ENCODE assay signal across 29 cellular contexts in genomic region chr6:6470112-6470511, GRCh38.
"Had no signal": no experiment of that assay in that cellular context is flagged by ENCODE, and none has a peak within 500 bp of the region (broad histone marks: within the 10 kb centered on the region; RNA-seq: fewer than 3 reads in every experiment).

No MANE protein-coding gene starts in this region.

- H3K4me1 Mint-ChIP-seq: activated CD4-positive, alpha-beta T cell treated with anti-CD3 and anti-CD28 coated beads for 36 hours; activated CD8-positive, alpha-beta memory T cell treated with anti-CD3 and anti-CD28 coated beads, Interleukin-2, amount 10 ng/mL, durations not matched to agents 7 days and 5 days; immature natural killer cell had no signal

- H3K27me3 ChIP-seq: body of pancreas, cardiac muscle cell, gastroesophageal sphincter, ovary, uterus had no signal

- H3K27me3 Mint-ChIP-seq: activated naive CD8-positive, alpha-beta T cell had no signal

- H3K4me1 ChIP-seq: body of pancreas, gastroesophageal sphincter, uterus had no signal

- H3K27ac Mint-ChIP-seq: activated CD4-positive, alpha-beta T cell treated with anti-CD3 and anti-CD28 coated beads for 36 hours; activated CD8-positive, alpha-beta memory T cell treated with anti-CD3 and anti-CD28 coated beads, Interleukin-2, amount 10 ng/mL, durations not matched to agents 7 days and 5 days; activated CD8-positive, alpha-beta T cell treated with anti-CD3 and anti-CD28 coated beads, Interleukin-2, amount 10 ng/mL, durations not matched to agents 7 days and 5 days; activated naive CD8-positive, alpha-beta T cell; activated T-cell treated with anti-CD3 and anti-CD28 coated beads, Interleukin-2, amount 50 U/mL, for 72 hours; immature natural killer cell; progenitor cell of endocrine pancreas; stimulated activated naive CD8-positive, alpha-beta T cell treated with anti-CD3 and anti-CD28 coated beads, Interleukin-15, amount 100 ng/mL, for 72 hours; T-helper 2 cell treated with Interferon-gamma antibody and Interleukin-4, amounts not matched to agents 5 μg/mL and 100 μg/mL, for 36 hours; type B pancreatic cell had no signal

- H3K36me3 ChIP-seq: cardiac muscle cell, gastroesophageal sphincter, ovary, uterus had no signal

- H3K4me3 Mint-ChIP-seq: activated CD4-positive, alpha-beta T cell treated with anti-CD3 and anti-CD28 coated beads for 36 hours; activated CD8-positive, alpha-beta memory T cell treated with anti-CD3 and anti-CD28 coated beads, Interleukin-2, amount 10 ng/mL, durations not matched to agents 7 days and 5 days; activated CD8-positive, alpha-beta T cell treated with anti-CD3 and anti-CD28 coated beads, Interleukin-2, amount 10 ng/mL, durations not matched to agents 7 days and 5 days; activated naive CD8-positive, alpha-beta T cell; activated T-cell treated with anti-CD3 and anti-CD28 coated beads, Interleukin-2, amount 50 U/mL, for 72 hours; immature natural killer cell; stimulated activated naive CD8-positive, alpha-beta T cell treated with anti-CD3 and anti-CD28 coated beads, Interleukin-15, amount 100 ng/mL, for 72 hours; T-helper 2 cell treated with Interferon-gamma antibody and Interleukin-4, amounts not matched to agents 5 μg/mL and 100 μg/mL, for 36 hours; type B pancreatic cell had no signal

- H3K27ac ChIP-seq: body of pancreas, cardiac muscle cell, coronary artery, gastroesophageal sphincter, ovary, uterus had no signal

- H3K9me3 ChIP-seq: ovary, uterus had no signal

- H3K9me3 Mint-ChIP-seq: immature natural killer cell; T-helper 2 cell treated with Interferon-gamma antibody and Interleukin-4, amounts not matched to agents 5 μg/mL and 100 μg/mL, for 36 hours had no signal

- DNase-seq: activated CD4-positive, alpha-beta T cell treated with anti-CD3 and anti-CD28 coated beads for 36 hours; activated CD4-positive, CD25-positive, alpha-beta regulatory T cell; activated CD8-positive, alpha-beta memory T cell treated with anti-CD3 and anti-CD28 coated beads, Interleukin-2, amount 10 ng/mL, durations not matched to agents 7 days and 5 days; activated CD8-positive, alpha-beta T cell treated with anti-CD3 and anti-CD28 coated beads, Interleukin-2, amount 10 ng/mL, durations not matched to agents 7 days and 5 days; activated naive CD4-positive, alpha-beta T cell; activated T-cell treated with anti-CD3 and anti-CD28 coated beads for 4 hours; activated T-cell treated with anti-CD3 and anti-CD28 coated beads, Interleukin-2, amount 50 U/mL, for 72 hours; aorta; body of pancreas; head of caudate nucleus; hippocampal formation; immature natural killer cell; kidney; left colon; mammary epithelial cell; ovary; stimulated activated CD4-positive, alpha-beta T cell treated with anti-CD3 and anti-CD28 coated beads, Interleukin-12 subunit alpha, Interleukin-12 subunit beta, amount 100 ng/mL, for 4 hours; stimulated activated CD4-positive, alpha-beta T cell treated with anti-CD3 and anti-CD28 coated beads, Interleukin-4, amount 100 ng/mL, for 1 hour; stimulated activated naive CD8-positive, alpha-beta T cell treated with anti-CD3 and anti-CD28 coated beads, Interleukin-15, amount 100 ng/mL, for 72 hours; substantia nigra; uterus had no signal

- H3K4me3 ChIP-seq: body of pancreas, cardiac muscle cell, coronary artery, gastroesophageal sphincter, ovary, skin epidermis, uterus had no signal

- ATAC-seq: activated CD4-positive, alpha-beta T cell treated with anti-CD3 and anti-CD28 coated beads for 36 hours; activated CD8-positive, alpha-beta memory T cell treated with anti-CD3 and anti-CD28 coated beads, Interleukin-2, amount 10 ng/mL, durations not matched to agents 7 days and 5 days; activated CD8-positive, alpha-beta T cell treated with anti-CD3 and anti-CD28 coated beads, Interleukin-2, amount 10 ng/mL, durations not matched to agents 7 days and 5 days; activated T-cell treated with anti-CD3 and anti-CD28 coated beads, Interleukin-2, amount 50 U/mL, for 72 hours; body of pancreas; gastroesophageal sphincter; left colon; stimulated activated naive CD8-positive, alpha-beta T cell treated with anti-CD3 and anti-CD28 coated beads, Interleukin-15, amount 100 ng/mL, for 72 hours had no signal

- H3K36me3 Mint-ChIP-seq: activated CD8-positive, alpha-beta memory T cell treated with anti-CD3 and anti-CD28 coated beads, Interleukin-2, amount 10 ng/mL, durations not matched to agents 7 days and 5 days; immature natural killer cell; type B pancreatic cell had no signal
